ENCODE assay signal across 14 cellular contexts in genomic region chr10:131961777-131962450, GRCh38. TPM values are rescaled to one million over a fixed set of nuclear protein-coding genes. Genes with fewer than 3 reads are reported as not detected.
DNase-seq lines count a peak whose midpoint lies in the region; ATAC-seq and TF ChIP-seq lines count a peak whose summit lies in the region.
"Had no signal": no experiment of that assay in that cellular context is flagged by ENCODE, and none has a peak within 500 bp of the region (broad histone marks: within the 10 kb centered on the region; RNA-seq: fewer than 3 reads in every experiment).

No MANE protein-coding gene starts in this region.

- H3K9me3 ChIP-seq in suprapubic skin, result no peaks in the 10 kb centered on the region

- DNase-seq in activated CD8-positive, alpha-beta T cell treated with anti-CD3 and anti-CD28 coated beads, Interleukin-2, amount 10 ng/mL, durations not matched to agents 7 days and 5 days, result no peak
- DNase-seq in activated CD8-positive, alpha-beta T cell treated with anti-CD3 and anti-CD28 coated beads for 36 hours, result no peak
- DNase-seq in NCI-H2171 treated with DMSO at 0.1 percent for 48 hours (lab: John Stamatoyannopoulos, UW) (peak; percentile 83), fibroblast of gingiva (ENCODE audit: low read depth) (peak; percentile 66), suprapubic skin (ENCODE audit: low spot score in 2 of 2) (no peak), chondrocyte (ENCODE audit: low spot score) (no peak)
- no peak for DNase-seq in stimulated activated CD4-positive, alpha-beta T cell treated with anti-CD3 and anti-CD28 coated beads, Interleukin-2, amount 100 ng/mL, for 48 hours
- DNase-seq: activated T-cell treated with anti-CD3 and anti-CD28 coated beads, Interleukin-2, amount 50 U/mL, for 48 hours; AML-193; NCI-H1105; stimulated activated naive CD4-positive, alpha-beta T cell treated with Interleukin-2 at 50 U/mL for 16 hours; T-helper 9 cell had no signal

- TF ChIP-seq CTCF in activated CD8-positive, alpha-beta T cell treated with anti-CD3 and anti-CD28 coated beads for 36 hours (IDR thresholded peaks at IDR 0.05), result no peak
- TF ChIP-seq CTCF in suprapubic skin (IDR thresholded peaks at IDR 0.05) (no peak), chondrocyte (IDR thresholded peaks at IDR 0.05) (no peak)

- no peaks in the 10 kb centered on the region for H3K27me3 Mint-ChIP-seq in activated CD8-positive, alpha-beta T cell treated with anti-CD3 and anti-CD28 coated beads, Interleukin-2, amount 10 ng/mL, durations not matched to agents 7 days and 5 days (ENCODE audit: low read depth)
- no peaks in the 10 kb centered on the region for H3K27me3 Mint-ChIP-seq in activated CD8-positive, alpha-beta T cell treated with anti-CD3 and anti-CD28 coated beads for 36 hours
- H3K27me3 Mint-ChIP-seq in chondrocyte (ENCODE audit: low read depth), result no peaks in the 10 kb centered on the region
- H3K27me3 Mint-ChIP-seq: natural killer cell treated with Interleukin-12 subunit alpha and Interleukin-12 subunit beta and Interleukin-15 and Interleukin-18, amount 100 ng/mL, for 72 hours had no signal

- no peaks in the 10 kb centered on the region for H3K9me3 Mint-ChIP-seq in activated CD8-positive, alpha-beta T cell treated with anti-CD3 and anti-CD28 coated beads, Interleukin-2, amount 10 ng/mL, durations not matched to agents 7 days and 5 days (ENCODE audit: insufficient read depth)
- H3K9me3 Mint-ChIP-seq in activated CD8-positive, alpha-beta T cell treated with anti-CD3 and anti-CD28 coated beads for 36 hours, result no peaks in the 10 kb centered on the region
- H3K9me3 Mint-ChIP-seq in chondrocyte (ENCODE audit: low read depth), result no peaks in the 10 kb centered on the region
- H3K9me3 Mint-ChIP-seq: natural killer cell treated with Interleukin-12 subunit alpha and Interleukin-12 subunit beta and Interleukin-15 and Interleukin-18, amount 100 ng/mL, for 72 hours had no signal

- no peak for ATAC-seq in activated CD8-positive, alpha-beta T cell treated with anti-CD3 and anti-CD28 coated beads, Interleukin-2, amount 10 ng/mL, durations not matched to agents 7 days and 5 days
- ATAC-seq in activated CD8-positive, alpha-beta T cell treated with anti-CD3 and anti-CD28 coated beads for 36 hours, result no peak
- no peak for ATAC-seq in GM18870 (IDR thresholded peaks at IDR 0.05; ENCODE audit: unreplicated experiment)

- POLR2A ChIA-PET in activated CD8-positive, alpha-beta T cell treated with anti-CD3 and anti-CD28 coated beads, Interleukin-2, amount 10 ng/mL, durations not matched to agents 7 days and 5 days (lab: Charles Lee), result no interaction called here
- POLR2A ChIA-PET in activated CD8-positive, alpha-beta T cell treated with anti-CD3 and anti-CD28 coated beads for 36 hours (lab: Charles Lee), result interaction anchor here (0.6 to 0.8 kb wide), 2 partner anchors 57 to 164 kb away, joined by 3 read pairs; no protein-coding TSS in a partner anchor

- TF ChIP-seq EP300 in suprapubic skin (IDR thresholded peaks at IDR 0.05), result no peak

- peaks cover 6% of the 10 kb centered on the region for H3K4me1 ChIP-seq in suprapubic skin

- H3K27me3 ChIP-seq in suprapubic skin, result no peaks in the 10 kb centered on the region

- H3K4me3 Mint-ChIP-seq in activated CD8-positive, alpha-beta T cell treated with anti-CD3 and anti-CD28 coated beads, Interleukin-2, amount 10 ng/mL, durations not matched to agents 7 days and 5 days, result no peak overlapping the region
- H3K4me3 Mint-ChIP-seq in activated CD8-positive, alpha-beta T cell treated with anti-CD3 and anti-CD28 coated beads for 36 hours, result no peak overlapping the region
- H3K4me3 Mint-ChIP-seq in chondrocyte (ENCODE audit: unreplicated experiment), result no peak overlapping the region
- H3K4me3 Mint-ChIP-seq: natural killer cell treated with Interleukin-12 subunit alpha and Interleukin-12 subunit beta and Interleukin-15 and Interleukin-18, amount 100 ng/mL, for 72 hours had no signal

- peak overlapping the region; percentile 8 for H3K4me3 ChIP-seq in suprapubic skin

- H3K36me3 Mint-ChIP-seq in activated CD8-positive, alpha-beta T cell treated with anti-CD3 and anti-CD28 coated beads, Interleukin-2, amount 10 ng/mL, durations not matched to agents 7 days and 5 days (ENCODE audit: low read depth), result peaks cover 26% of the 10 kb centered on the region
- H3K36me3 Mint-ChIP-seq in activated CD8-positive, alpha-beta T cell treated with anti-CD3 and anti-CD28 coated beads for 36 hours (ENCODE audit: low read depth), result peaks cover 34% of the 10 kb centered on the region
- H3K36me3 Mint-ChIP-seq in chondrocyte (ENCODE audit: low read depth), result peaks cover 10% of the 10 kb centered on the region
- H3K36me3 Mint-ChIP-seq: natural killer cell treated with Interleukin-12 subunit alpha and Interleukin-12 subunit beta and Interleukin-15 and Interleukin-18, amount 100 ng/mL, for 72 hours had no signal

- peaks cover 41% of the 10 kb centered on the region for H3K36me3 ChIP-seq in suprapubic skin

- no peak overlapping the region for H3K27ac ChIP-seq in suprapubic skin

- CTCF ChIA-PET in activated CD8-positive, alpha-beta T cell treated with anti-CD3 and anti-CD28 coated beads, Interleukin-2, amount 10 ng/mL, durations not matched to agents 7 days and 5 days (lab: Charles Lee), result interaction anchor here (1.4 kb wide), 1 partner anchor 11 kb away, joined by 3 read pairs; no protein-coding TSS in a partner anchor
- CTCF ChIA-PET in activated CD8-positive, alpha-beta T cell treated with anti-CD3 and anti-CD28 coated beads for 36 hours (lab: Charles Lee), result no interaction called here

- WGBS in suprapubic skin, result 61% methylated on average over 27 of the region's 27 CpGs

- intact Hi-C loops in activated CD8-positive, alpha-beta T cell treated with anti-CD3 and anti-CD28 coated beads for 36 hours (cut with micrococcal nuclease), result no loop called here

- H3K27ac Mint-ChIP-seq in activated CD8-positive, alpha-beta T cell treated with anti-CD3 and anti-CD28 coated beads, Interleukin-2, amount 10 ng/mL, durations not matched to agents 7 days and 5 days, result peak overlapping the region; percentile 23
- H3K27ac Mint-ChIP-seq in activated CD8-positive, alpha-beta T cell treated with anti-CD3 and anti-CD28 coated beads for 36 hours, result no peak overlapping the region
- no peak overlapping the region for H3K27ac Mint-ChIP-seq in chondrocyte (ENCODE audit: unreplicated experiment)

- no peak for TF ChIP-seq POLR2A in suprapubic skin (IDR thresholded peaks at IDR 0.05)

- peaks cover 26% of the 10 kb centered on the region for H3K4me1 Mint-ChIP-seq in activated CD8-positive, alpha-beta T cell treated with anti-CD3 and anti-CD28 coated beads, Interleukin-2, amount 10 ng/mL, durations not matched to agents 7 days and 5 days (ENCODE audit: low read depth)
- peaks cover 18% of the 10 kb centered on the region for H3K4me1 Mint-ChIP-seq in activated CD8-positive, alpha-beta T cell treated with anti-CD3 and anti-CD28 coated beads for 36 hours (ENCODE audit: low read depth)
- no peaks in the 10 kb centered on the region for H3K4me1 Mint-ChIP-seq in chondrocyte (ENCODE audit: low read depth)

RNA-seq across cellular contexts. Expression of gene BNIP3, which starts 19.8 kb away (rescaled TPM):
- 10 to 100 TPM; 61.5 to 62.9 TPM for total RNA-seq in activated CD8-positive, alpha-beta T cell treated with anti-CD3 and anti-CD28 coated beads, Interleukin-2, amount 10 ng/mL, durations not matched to agents 7 days and 5 days
- 100 to 1,000 TPM; 207 to 216 TPM for total RNA-seq in activated CD8-positive, alpha-beta T cell treated with anti-CD3 and anti-CD28 coated beads for 36 hours
- total RNA-seq in suprapubic skin, result 100 to 1,000 TPM in 3 of 4 donors, 10 to 100 TPM in 1; 81.2 to 162 (median 135) TPM
- total RNA-seq in chondrocyte, result 31.0 to 97.4 TPM (median 88.9 TPM) in 3 replicates

Comparison
In these comparisons a context has a peak if more than half of its experiments do, and no peak if none do; other contexts are left out.
1. DNase-seq: peak in NCI-H2171 treated with DMSO at 0.1 percent for 48 hours (single experiment) and fibroblast of gingiva (single experiment); none in activated CD8-positive, alpha-beta T cell treated with anti-CD3 and anti-CD28 coated beads, Interleukin-2, amount 10 ng/mL, durations not matched to agents 7 days and 5 days (single experiment), activated CD8-positive, alpha-beta T cell treated with anti-CD3 and anti-CD28 coated beads for 36 hours (single experiment), suprapubic skin (0 of 2), stimulated activated CD4-positive, alpha-beta T cell treated with anti-CD3 and anti-CD28 coated beads, Interleukin-2, amount 100 ng/mL, for 48 hours (0 of 2) and chondrocyte (single experiment).